In genomic region chr3:187841552-187841951, GRCh38 we compare ENCODE assay signal across 1 cellular context.
TF ChIP-seq lines count a peak whose summit lies in the region.

No MANE protein-coding gene starts in this region.

TF ChIP-seq in HepG2, 621 proteins besides CTCF, POLR2A, EP300 and RAD21 (continued from another document):
- TF ChIP-seq ZNF574 (CRISPR knock-in tag; IDR thresholded peaks at IDR 0.05) (no peak), PRDM10 (CRISPR knock-in tag; IDR thresholded peaks at IDR 0.05; ENCODE audit: low read depth) (no peak), ZNF317 (CRISPR knock-in tag; IDR thresholded peaks at IDR 0.05) (no peak)
